In genomic region chr9:93081931-93082330, GRCh38 we compare ENCODE assay signal across 16 cellular contexts. TPM values are rescaled to one million over a fixed set of nuclear protein-coding genes. Genes with fewer than 3 reads are reported as not detected.
A peak's percentile ranks its signal among the peaks of the same experiment; 100 is the strongest.
DNase-seq lines count a peak whose midpoint lies in the region; ATAC-seq, FAIRE-seq and TF ChIP-seq lines count a peak whose summit lies in the region.
"Had no signal": no experiment of that assay in that cellular context is flagged by ENCODE, and none has a peak within 500 bp of the region (broad histone marks: within the 10 kb centered on the region; RNA-seq: fewer than 3 reads in every experiment).

No MANE protein-coding gene starts in this region.

- intact Hi-C loops in naive thymus-derived CD4-positive, alpha-beta T cell (cut with micrococcal nuclease), result loop anchor here in 1 of 2 donors (2.0 kb wide), 1 partner anchor 17 kb away; no protein-coding TSS in a partner anchor
- intact Hi-C loops in thyroid gland (cut with DNase I), result no loop called here

- peaks cover 0 to 93% (median 40%) of the 10 kb centered on the region in 3 experiments for H3K36me3 ChIP-seq in naive thymus-derived CD4-positive, alpha-beta T cell (ENCODE audit: control insufficient read depth in 2 of 3, insufficient read depth in 3 of 3, low read length in 3 of 3)
- no peaks in the 10 kb centered on the region for H3K36me3 ChIP-seq in thyroid gland
- H3K36me3 ChIP-seq: upper lobe of left lung had no signal

- peaks cover 18 to 31% of the 10 kb centered on the region in 2 donors for H3K4me1 ChIP-seq in naive thymus-derived CD4-positive, alpha-beta T cell (ENCODE audit: control insufficient read depth in 2 of 2, insufficient read depth in 2 of 2, low read length in 2 of 2)
- H3K4me1 ChIP-seq in thyroid gland, result peaks cover 7 to 10% of the 10 kb centered on the region in 2 donors

- no peak for ATAC-seq in naive thymus-derived CD4-positive, alpha-beta T cell
- ATAC-seq in HG03442 (IDR thresholded peaks at IDR 0.05; ENCODE audit: unreplicated experiment) (no peak), GM18517 (IDR thresholded peaks at IDR 0.05; ENCODE audit: unreplicated experiment) (no peak)
- ATAC-seq: activated CD4-positive, CD25-positive, alpha-beta regulatory T cell treated with anti-CD3 and anti-CD28 coated beads, Interleukin-2, amount 50 U/mL, for 24 hours had no signal

- H3K27ac ChIP-seq in naive thymus-derived CD4-positive, alpha-beta T cell (ENCODE audit: low read depth, low read length), result no peak overlapping the region
- H3K27ac ChIP-seq in thyroid gland, result no peak overlapping the region

- peaks cover 53% of the 10 kb centered on the region for H3K4me1 Mint-ChIP-seq in activated T-cell treated with anti-CD3 and anti-CD28 coated beads, Interleukin-2, amount 50 U/mL, for 24 hours (ENCODE audit: low read depth)
- peaks cover 10 to 56% (median 39%) of the 10 kb centered on the region in 7 donors for H3K4me1 Mint-ChIP-seq in naive thymus-derived CD4-positive, alpha-beta T cell
- H3K4me1 Mint-ChIP-seq: B cell had no signal

- H3K4me3 ChIP-seq in naive thymus-derived CD4-positive, alpha-beta T cell (ENCODE audit: low read length), result no peak overlapping the region
- no peak overlapping the region for H3K4me3 ChIP-seq in thyroid gland (replicated peaks in 1 of 3)
- H3K4me3 ChIP-seq: upper lobe of left lung had no signal

- H3K9me3 ChIP-seq in naive thymus-derived CD4-positive, alpha-beta T cell (ENCODE audit: control insufficient read depth in 2 of 3, low read length in 3 of 3), result no peaks in the 10 kb centered on the region
- no peaks in the 10 kb centered on the region for H3K9me3 ChIP-seq in thyroid gland
- H3K9me3 ChIP-seq: upper lobe of left lung had no signal

- peaks cover 8% of the 10 kb centered on the region for H3K9me3 Mint-ChIP-seq in activated T-cell treated with anti-CD3 and anti-CD28 coated beads, Interleukin-2, amount 50 U/mL, for 24 hours
- peaks cover 0 to 5% (median 0%) of the 10 kb centered on the region in 11 donors for H3K9me3 Mint-ChIP-seq in naive thymus-derived CD4-positive, alpha-beta T cell

- H3K27me3 Mint-ChIP-seq in activated T-cell treated with anti-CD3 and anti-CD28 coated beads, Interleukin-2, amount 50 U/mL, for 24 hours, result no peaks in the 10 kb centered on the region
- no peaks in the 10 kb centered on the region for H3K27me3 Mint-ChIP-seq in naive thymus-derived CD4-positive, alpha-beta T cell
- H3K27me3 Mint-ChIP-seq: B cell had no signal

- no peak for TF ChIP-seq POLR2A in H54 (IDR thresholded peaks at IDR 0.05; ENCODE audit: low read depth, low read length)
- TF ChIP-seq POLR2A in thyroid gland (IDR thresholded peaks at IDR 0.05), result no peak

- TF ChIP-seq CTCF in thyroid gland (IDR thresholded peaks at IDR 0.05), result no peak

- WGBS in thyroid gland, 2 donors, result 93 to 94% methylated on average over 3 of the region's 3 CpGs

- peak; percentile 15 for DNase-seq in activated T-cell treated with anti-CD3 and anti-CD28 coated beads, Interleukin-2, amount 50 U/mL, for 24 hours
- DNase-seq in activated T-cell treated with anti-CD3 and anti-CD28 coated beads for 4 hours, result no peak
- no peak for DNase-seq in H54 (ENCODE audit: insufficient read length, low spot score)
- DNase-seq in amniotic epithelial cell (ENCODE audit: low read depth), result peak; percentile 99
- peak in 1 of 9 donors; percentile 19 for DNase-seq in naive thymus-derived CD4-positive, alpha-beta T cell
- no peak for DNase-seq in thyroid gland
- DNase-seq: amniotic stem cell, dermis blood vessel endothelial cell, DMS79 treated with DMSO at 0.1 percent for 48 hours, NCI-H1092, NCI-H345, upper lobe of left lung had no signal

- H3K27ac Mint-ChIP-seq in activated T-cell treated with anti-CD3 and anti-CD28 coated beads, Interleukin-2, amount 50 U/mL, for 24 hours, result peak overlapping the region; percentile 95
- peak overlapping the region; percentile 42 to 98 (median 65) for H3K27ac Mint-ChIP-seq in naive thymus-derived CD4-positive, alpha-beta T cell
- H3K27ac Mint-ChIP-seq: B cell had no signal

- H3K4me3 Mint-ChIP-seq in activated T-cell treated with anti-CD3 and anti-CD28 coated beads, Interleukin-2, amount 50 U/mL, for 24 hours, result no peak overlapping the region
- no peak overlapping the region for H3K4me3 Mint-ChIP-seq in naive thymus-derived CD4-positive, alpha-beta T cell
- H3K4me3 Mint-ChIP-seq: B cell had no signal

- CTCF ChIA-PET in naive thymus-derived CD4-positive, alpha-beta T cell (lab: Charles Lee), result interaction anchor here (1.5 to 1.8 kb wide), 3 partner anchors 13 to 56 kb away, joined by 5 to 6 read pairs (median 6); no protein-coding TSS in a partner anchor

- POLR2A ChIA-PET in naive thymus-derived CD4-positive, alpha-beta T cell (lab: Charles Lee), result interaction anchor here (0.6 to 3.8 kb wide), 12 partner anchors 10 to 129 kb away, joined by 3 to 22 read pairs (median 5); no protein-coding TSS in a partner anchor

- peaks cover 79% of the 10 kb centered on the region for H3K36me3 Mint-ChIP-seq in activated T-cell treated with anti-CD3 and anti-CD28 coated beads, Interleukin-2, amount 50 U/mL, for 24 hours (ENCODE audit: low read depth)
- peaks cover 14 to 56% (median 44%) of the 10 kb centered on the region in 5 donors for H3K36me3 Mint-ChIP-seq in naive thymus-derived CD4-positive, alpha-beta T cell

- H3K27me3 ChIP-seq in naive thymus-derived CD4-positive, alpha-beta T cell (ENCODE audit: control insufficient read depth in 2 of 2, insufficient read depth in 2 of 2, low read length in 2 of 2), result no peaks in the 10 kb centered on the region
- H3K27me3 ChIP-seq in thyroid gland, result no peaks in the 10 kb centered on the region
- H3K27me3 ChIP-seq: upper lobe of left lung had no signal

- FAIRE-seq in H54 (lab: Jason Lieb, UNC), result peak; percentile 73

RNA-seq across cellular contexts. Expression of gene CARD19, which starts 14.1 kb away (rescaled TPM):
- 10 to 100 TPM; 43.0 to 90.0 (median 54.1) TPM for total RNA-seq in naive thymus-derived CD4-positive, alpha-beta T cell
- 10 to 100 TPM; 59.2 to 75.6 TPM for polyA plus RNA-seq in naive thymus-derived CD4-positive, alpha-beta T cell
- total RNA-seq in thyroid gland, result 10 to 100 TPM; 37.0 to 61.8 (median 49.1) TPM

RNA-seq across cellular contexts. Expression of gene SUSD3, which starts 23.4 kb away (rescaled TPM):
- total RNA-seq in naive thymus-derived CD4-positive, alpha-beta T cell, result 10 to 100 TPM; 62.8 to 83.5 (median 68.7) TPM
- polyA plus RNA-seq in naive thymus-derived CD4-positive, alpha-beta T cell, result 100 to 1,000 TPM; 186 to 315 TPM
- total RNA-seq in thyroid gland, result 10 to 100 TPM in 1 of 4 donors, 1 to 10 TPM in 3; 3.6 to 12.6 (median 5.5) TPM
- total RNA-seq: dermis blood vessel endothelial cell had no signal

RNA-seq across cellular contexts. Expression of gene NINJ1, which starts 52.1 kb away (rescaled TPM):
- 100 to 1,000 TPM in 2 of 5 experiments, 10 to 100 TPM in 3; 30.7 to 163 (median 64.7) TPM for total RNA-seq in naive thymus-derived CD4-positive, alpha-beta T cell
- 100 to 1,000 TPM; 113 to 133 TPM for polyA plus RNA-seq in naive thymus-derived CD4-positive, alpha-beta T cell
- total RNA-seq in thyroid gland, result 100 to 1,000 TPM in 2 of 4 donors, 10 to 100 TPM in 2; 82.9 to 168 (median 121) TPM

Comparison
In these comparisons a context has a peak if more than half of its experiments do, and no peak if none do; other contexts are left out.
1. DNase-seq: peak in activated T-cell treated with anti-CD3 and anti-CD28 coated beads, Interleukin-2, amount 50 U/mL, for 24 hours (single experiment) and amniotic epithelial cell (single experiment); none in activated T-cell treated with anti-CD3 and anti-CD28 coated beads for 4 hours (single experiment), H54 (single experiment) and thyroid gland (0 of 2).
2. RNA of gene SUSD3, which starts 23.4 kb away (total RNA-seq): 62.8 to 83.5 TPM in naive thymus-derived CD4-positive, alpha-beta T cell; 3.6 to 12.6 TPM in thyroid gland; every median in the first group is over 4 times any median in the second.